Comparison of ENCODE assay signal across 32 cellular contexts in genomic region chr3:178404966-178405365, GRCh38.
"Had no signal": no experiment of that assay in that cellular context is flagged by ENCODE, and none has a peak within 500 bp of the region (broad histone marks: within the 10 kb centered on the region; RNA-seq: fewer than 3 reads in every experiment).

No MANE protein-coding gene starts in this region.

- H3K27me3 ChIP-seq: breast epithelium, neutrophil, pancreas, vagina had no signal

- H3K27ac Mint-ChIP-seq: activated CD4-positive, alpha-beta memory T cell treated with anti-CD3 and anti-CD28 coated beads for 36 hours; activated naive CD4-positive, alpha-beta T cell treated with anti-CD3 and anti-CD28 coated beads, Interleukin-2, amount 10 ng/mL, durations not matched to agents 7 days and 5 days; activated naive CD8-positive, alpha-beta T cell treated with anti-CD3 and anti-CD28 coated beads, Interleukin-2, amount 10 ng/mL, durations not matched to agents 7 days and 5 days; activated T-helper 1 cell treated with anti-CD3 and anti-CD28 coated beads, Interleukin-12 subunit alpha, Interleukin-12 subunit beta, Interleukin-2, Interleukin-4 antibody, amounts not matched to agents 30 ng/mL and 10 ng/mL and 1 ng/mL, durations not matched to agents 14 hours and 24 hours and 36 hours; dendritic cell treated with granulocyte-macrophage colony-stimulating factor and Interleukin-4, amounts not matched to agents 40 ng/mL and 50 ng/mL, for 4 days; stimulated activated effector memory CD8-positive, alpha-beta T cell treated with anti-CD3 and anti-CD28 coated beads, Interleukin-12 subunit alpha, Interleukin-12 subunit beta, amount 100 ng/mL, for 72 hours; stimulated activated naive CD8-positive, alpha-beta T cell treated with anti-CD3 and anti-CD28 coated beads, Interleukin-15, Interleukin-2, amounts not matched to agents 100 ng/mL and 50 ng/mL, for 24 hours; type B pancreatic cell had no signal

- H3K4me1 Mint-ChIP-seq: activated naive CD4-positive, alpha-beta T cell treated with anti-CD3 and anti-CD28 coated beads, Interleukin-2, amount 10 ng/mL, durations not matched to agents 7 days and 5 days; activated naive CD8-positive, alpha-beta T cell treated with anti-CD3 and anti-CD28 coated beads, Interleukin-2, amount 10 ng/mL, durations not matched to agents 7 days and 5 days; stimulated activated effector memory CD8-positive, alpha-beta T cell treated with anti-CD3 and anti-CD28 coated beads, Interleukin-12 subunit alpha, Interleukin-12 subunit beta, amount 100 ng/mL, for 72 hours had no signal

- H3K27ac ChIP-seq: breast epithelium, left ventricle myocardium inferior, neutrophil, pancreas, prostate gland, thoracic aorta, vagina, WERI-Rb-1 had no signal

- DNase-seq: activated CD4-positive, alpha-beta memory T cell treated with anti-CD3 and anti-CD28 coated beads for 36 hours; activated CD4-positive, alpha-beta T cell treated with anti-CD3 and anti-CD28 coated beads for 48 hours; activated CD8-positive, alpha-beta memory T cell treated with anti-CD3 and anti-CD28 coated beads, Interleukin-2, amount 50 U/mL, for 4 hours; activated gamma-delta T cell; activated naive CD4-positive, alpha-beta T cell treated with anti-CD3 and anti-CD28 coated beads, Interleukin-2, amount 10 ng/mL, durations not matched to agents 7 days and 5 days; activated naive CD8-positive, alpha-beta T cell treated with anti-CD3 and anti-CD28 coated beads, Interleukin-2, amount 10 ng/mL, durations not matched to agents 7 days and 5 days; activated T-cell treated with anti-CD3 and anti-CD28 coated beads, Interleukin-2, amount 50 U/mL, for 1 hour; amniotic stem cell; central memory CD4-positive, alpha-beta T cell; effector CD4-positive, alpha-beta T cell; glutamatergic neuron; islet precursor cell; left ventricle myocardium inferior; nephron progenitor cell; pancreas; retina; small intestine; stimulated activated CD4-positive, alpha-beta T cell treated with anti-CD3 and anti-CD28 coated beads, Interleukin-4, amount 100 ng/mL, for 24 hours; T1000; WERI-Rb-1 had no signal

- H3K27me3 Mint-ChIP-seq: dendritic cell treated with granulocyte-macrophage colony-stimulating factor and Interleukin-4, amounts not matched to agents 40 ng/mL and 50 ng/mL, for 4 days; type B pancreatic cell had no signal

- ATAC-seq: activated CD4-positive, CD25-positive, alpha-beta regulatory T cell treated with anti-CD3 and anti-CD28 coated beads, Interleukin-2, amount 50 U/mL, for 24 hours; pancreas; stimulated activated effector memory CD8-positive, alpha-beta T cell treated with anti-CD3 and anti-CD28 coated beads, Interleukin-12 subunit alpha, Interleukin-12 subunit beta, amount 100 ng/mL, for 72 hours had no signal

- H3K4me3 Mint-ChIP-seq: activated CD4-positive, alpha-beta memory T cell treated with anti-CD3 and anti-CD28 coated beads for 36 hours; activated naive CD4-positive, alpha-beta T cell treated with anti-CD3 and anti-CD28 coated beads, Interleukin-2, amount 10 ng/mL, durations not matched to agents 7 days and 5 days; activated naive CD8-positive, alpha-beta T cell treated with anti-CD3 and anti-CD28 coated beads, Interleukin-2, amount 10 ng/mL, durations not matched to agents 7 days and 5 days; activated T-helper 1 cell treated with anti-CD3 and anti-CD28 coated beads, Interleukin-12 subunit alpha, Interleukin-12 subunit beta, Interleukin-2, Interleukin-4 antibody, amounts not matched to agents 30 ng/mL and 10 ng/mL and 1 ng/mL, durations not matched to agents 14 hours and 24 hours and 36 hours; dendritic cell treated with granulocyte-macrophage colony-stimulating factor and Interleukin-4, amounts not matched to agents 40 ng/mL and 50 ng/mL, for 4 days; nephron progenitor cell; stimulated activated effector memory CD8-positive, alpha-beta T cell treated with anti-CD3 and anti-CD28 coated beads, Interleukin-12 subunit alpha, Interleukin-12 subunit beta, amount 100 ng/mL, for 72 hours; stimulated activated naive CD8-positive, alpha-beta T cell treated with anti-CD3 and anti-CD28 coated beads, Interleukin-15, Interleukin-2, amounts not matched to agents 100 ng/mL and 50 ng/mL, for 24 hours; type B pancreatic cell had no signal

- H3K9me3 Mint-ChIP-seq: activated CD4-positive, alpha-beta memory T cell treated with anti-CD3 and anti-CD28 coated beads for 36 hours; activated naive CD4-positive, alpha-beta T cell treated with anti-CD3 and anti-CD28 coated beads, Interleukin-2, amount 10 ng/mL, durations not matched to agents 7 days and 5 days; activated naive CD8-positive, alpha-beta T cell treated with anti-CD3 and anti-CD28 coated beads, Interleukin-2, amount 10 ng/mL, durations not matched to agents 7 days and 5 days; activated T-helper 1 cell treated with anti-CD3 and anti-CD28 coated beads, Interleukin-12 subunit alpha, Interleukin-12 subunit beta, Interleukin-2, Interleukin-4 antibody, amounts not matched to agents 30 ng/mL and 10 ng/mL and 1 ng/mL, durations not matched to agents 14 hours and 24 hours and 36 hours; stimulated activated effector memory CD8-positive, alpha-beta T cell treated with anti-CD3 and anti-CD28 coated beads, Interleukin-12 subunit alpha, Interleukin-12 subunit beta, amount 100 ng/mL, for 72 hours had no signal

- H3K4me3 ChIP-seq: breast epithelium, left ventricle myocardium inferior, lung, pancreas, prostate gland, thoracic aorta, vagina had no signal

- H3K36me3 Mint-ChIP-seq: activated CD4-positive, alpha-beta memory T cell treated with anti-CD3 and anti-CD28 coated beads for 36 hours; activated naive CD4-positive, alpha-beta T cell treated with anti-CD3 and anti-CD28 coated beads, Interleukin-2, amount 10 ng/mL, durations not matched to agents 7 days and 5 days; activated naive CD8-positive, alpha-beta T cell treated with anti-CD3 and anti-CD28 coated beads, Interleukin-2, amount 10 ng/mL, durations not matched to agents 7 days and 5 days; stimulated activated effector memory CD8-positive, alpha-beta T cell treated with anti-CD3 and anti-CD28 coated beads, Interleukin-12 subunit alpha, Interleukin-12 subunit beta, amount 100 ng/mL, for 72 hours; type B pancreatic cell had no signal
